In genomic region chr11:19697721-19698121, GRCh38 we compare ENCODE assay signal across 26 cellular contexts. TPM values are rescaled to one million over a fixed set of nuclear protein-coding genes. Genes with fewer than 3 reads are reported as not detected.
DNase-seq lines count a peak whose midpoint lies in the region; ATAC-seq, FAIRE-seq and TF ChIP-seq lines count a peak whose summit lies in the region.
"Had no signal": no experiment of that assay in that cellular context is flagged by ENCODE, and none has a peak within 500 bp of the region (broad histone marks: within the 10 kb centered on the region; RNA-seq: fewer than 3 reads in every experiment).

No MANE protein-coding gene starts in this region.

- no peak for DNase-seq in breast epithelium (ENCODE audit: low spot score in 2 of 2)
- DNase-seq in mammary epithelial cell, result no peak
- DNase-seq in Right ventricle myocardium superior, result no peak
- no peak for DNase-seq in type B pancreatic cell (ENCODE audit: extremely low spot score, unreplicated experiment)
- DNase-seq in H54 (ENCODE audit: insufficient read length, low spot score), result no peak
- DNase-seq in Peyer's patch, result no peak
- DNase-seq in pancreas, result no peak
- DNase-seq: activated CD8-positive, alpha-beta T cell treated with anti-CD3 and anti-CD28 coated beads, Interleukin-2, amount 10 ng/mL, durations not matched to agents 7 days and 5 days; activated T-cell treated with anti-CD3 and anti-CD28 coated beads, Interleukin-2, amount 50 U/mL, for 4 hours; left lung; NCI-H2171; stimulated activated CD4-positive, alpha-beta T cell treated with anti-CD3 and anti-CD28 coated beads, Interleukin-2, amount 100 ng/mL, for 48 hours; stimulated activated naive CD8-positive, alpha-beta T cell treated with anti-CD3 and anti-CD28 coated beads, Interleukin-15, amount 100 ng/mL, for 72 hours; T-helper 9 cell had no signal

- H3K4me3 Mint-ChIP-seq in type B pancreatic cell, result no peak overlapping the region
- H3K4me3 Mint-ChIP-seq: activated CD8-positive, alpha-beta T cell treated with anti-CD3 and anti-CD28 coated beads, Interleukin-2, amount 10 ng/mL, durations not matched to agents 7 days and 5 days; activated T-cell treated with anti-CD3 and anti-CD28 coated beads, Interleukin-2, amount 50 U/mL, for 4 hours; stimulated activated naive CD8-positive, alpha-beta T cell treated with anti-CD3 and anti-CD28 coated beads, Interleukin-15, amount 100 ng/mL, for 72 hours had no signal

- no peak overlapping the region for H3K4me2 ChIP-seq in mammary epithelial cell (ENCODE audit: insufficient read depth, low read depth, low read length)
- H3K4me2 ChIP-seq: BLaER1 treated with 17β-estradiol and CSF1 and Interleukin-3, amounts not matched to agents 10 nM and 100 nM had no signal

- H3K4me1 ChIP-seq in breast epithelium, result no peaks in the 10 kb centered on the region
- peaks cover 23% of the 10 kb centered on the region for H3K4me1 ChIP-seq in mammary epithelial cell (ENCODE audit: insufficient read depth, low read length)
- H3K4me1 ChIP-seq in muscle layer of colon (ENCODE audit: insufficient read depth, low read length), result peaks cover 50% of the 10 kb centered on the region
- no peaks in the 10 kb centered on the region for H3K4me1 ChIP-seq in Peyer's patch
- no peaks in the 10 kb centered on the region for H3K4me1 ChIP-seq in pancreas
- H3K4me1 ChIP-seq: BLaER1 treated with 17β-estradiol and CSF1 and Interleukin-3, amounts not matched to agents 10 nM and 100 nM; HAP-1; left lung had no signal

- no peaks in the 10 kb centered on the region for H3K36me3 Mint-ChIP-seq in type B pancreatic cell
- H3K36me3 Mint-ChIP-seq: activated naive CD4-positive, alpha-beta T cell treated with anti-CD3 and anti-CD28 coated beads, Interleukin-2, amount 50 U/mL, for 72 hours had no signal

- H3K79me2 ChIP-seq in mammary epithelial cell (ENCODE audit: insufficient read depth, low read length), result no peaks in the 10 kb centered on the region

- BruUV-seq in mammary epithelial cell (replicated peaks; lab: Mats Ljungman, UMichigan), result no TSS peak

- TF ChIP-seq CTCF in breast epithelium (IDR thresholded peaks at IDR 0.05) (no peak), mammary epithelial cell (conservative IDR thresholded peaks at IDR 0.05 in 1 of 2, IDR thresholded peaks at IDR 0.05 in 1 of 2; ENCODE audit: extremely low read depth in 1 of 2, insufficient read depth in 1 of 2, low read depth in 1 of 2, low read length in 2 of 2) (no peak), type B pancreatic cell (conservative IDR thresholded peaks at IDR 0.05) (no peak), Peyer's patch (IDR thresholded peaks at IDR 0.05) (no peak), pancreas (IDR thresholded peaks at IDR 0.05) (no peak)

- H3K9ac ChIP-seq in mammary epithelial cell (ENCODE audit: insufficient read depth, low read length) (no peak overlapping the region), muscle layer of colon (ENCODE audit: low read length) (no peak overlapping the region)
- H3K9ac ChIP-seq: BLaER1 treated with 17β-estradiol and CSF1 and Interleukin-3, amounts not matched to agents 10 nM and 100 nM had no signal

- in situ Hi-C loops in mammary epithelial cell (cut with MboI; ENCODE audit: low sequenced_read_pairs in 2 of 2), result no loop called here

- dilution Hi-C loops in mammary epithelial cell (cut with HindIII; ENCODE audit: low sequenced_read_pairs), result no loop called here

- no peak overlapping the region for H2AFZ ChIP-seq in mammary epithelial cell (ENCODE audit: low read depth, low read length)
- H2AFZ ChIP-seq: PC-9 had no signal

- no peaks in the 10 kb centered on the region for H3K9me3 Mint-ChIP-seq in type B pancreatic cell
- H3K9me3 Mint-ChIP-seq: activated T-cell treated with anti-CD3 and anti-CD28 coated beads, Interleukin-2, amount 50 U/mL, for 4 hours; stimulated activated naive CD8-positive, alpha-beta T cell treated with anti-CD3 and anti-CD28 coated beads, Interleukin-15, amount 100 ng/mL, for 72 hours had no signal

- FAIRE-seq in H54 (lab: Jason Lieb, UNC), result no peak
- no peak for FAIRE-seq in pancreas (lab: Jason Lieb, UNC)
- FAIRE-seq: A204.1, astrocyte, D721Med, endothelial cell of umbilical vein, G401.6, urothelium cell line had no signal

- WGBS in mammary epithelial cell (ENCODE audit: low coverage, missing lambda C conversion rate), result 33% methylated on average over 4 of the region's 4 CpGs
- WGBS in pancreas, 2 donors, result 77 to 81% methylated on average over 4 of the region's 4 CpGs

- TF ChIP-seq POLR2A in breast epithelium (IDR thresholded peaks at IDR 0.05) (no peak), H54 (IDR thresholded peaks at IDR 0.05; ENCODE audit: low read depth, low read length) (no peak), Peyer's patch (IDR thresholded peaks at IDR 0.05) (no peak)

- peak overlapping the region; percentile 30 for H3K27ac Mint-ChIP-seq in type B pancreatic cell
- H3K27ac Mint-ChIP-seq: activated CD8-positive, alpha-beta T cell treated with anti-CD3 and anti-CD28 coated beads, Interleukin-2, amount 10 ng/mL, durations not matched to agents 7 days and 5 days; activated naive CD4-positive, alpha-beta T cell treated with anti-CD3 and anti-CD28 coated beads, Interleukin-2, amount 50 U/mL, for 72 hours; stimulated activated naive CD8-positive, alpha-beta T cell treated with anti-CD3 and anti-CD28 coated beads, Interleukin-15, amount 100 ng/mL, for 72 hours had no signal

- no peak overlapping the region for H3K4me3 ChIP-seq in breast epithelium
- no peak overlapping the region for H3K4me3 ChIP-seq in mammary epithelial cell (replicated peaks in 1 of 3; ENCODE audit: insufficient read depth in 1 of 3, low read depth in 2 of 3, low read length in 3 of 3)
- no peak overlapping the region for H3K4me3 ChIP-seq in muscle layer of colon (ENCODE audit: low read depth in 1 of 2, low read length in 2 of 2)
- no peak overlapping the region for H3K4me3 ChIP-seq in Peyer's patch
- H3K4me3 ChIP-seq in pancreas, result no peak overlapping the region
- H3K4me3 ChIP-seq: BLaER1 treated with 17β-estradiol and CSF1 and Interleukin-3, amounts not matched to agents 10 nM and 100 nM; HAP-1; left lung; PC-9; SK-N-MC had no signal

- H3K9me3 ChIP-seq in breast epithelium (no peaks in the 10 kb centered on the region), mammary epithelial cell (replicated peaks; ENCODE audit: insufficient read depth, low read length) (no peaks in the 10 kb centered on the region), muscle layer of colon (ENCODE audit: low read length) (no peaks in the 10 kb centered on the region), Peyer's patch (no peaks in the 10 kb centered on the region), pancreas (no peaks in the 10 kb centered on the region)
- H3K9me3 ChIP-seq: BLaER1 treated with 17β-estradiol and CSF1 and Interleukin-3, amounts not matched to agents 10 nM and 100 nM; HAP-1; left lung had no signal

- H3K27ac ChIP-seq in breast epithelium, result peak overlapping the region; percentile 21 to 48
- H3K27ac ChIP-seq in mammary epithelial cell (ENCODE audit: insufficient read depth, low read depth, low read length), result no peak overlapping the region
- H3K27ac ChIP-seq in muscle layer of colon (ENCODE audit: low read depth, low read length), result peak overlapping the region; percentile 54
- no peak overlapping the region for H3K27ac ChIP-seq in Peyer's patch
- no peak overlapping the region for H3K27ac ChIP-seq in pancreas
- H3K27ac ChIP-seq: BLaER1 treated with 17β-estradiol and CSF1 and Interleukin-3, amounts not matched to agents 10 nM and 100 nM; left lung; PC-9; SK-N-MC had no signal

- H4K20me1 ChIP-seq in mammary epithelial cell (ENCODE audit: insufficient read depth, low read length), result no peaks in the 10 kb centered on the region
- H4K20me1 ChIP-seq: BLaER1 treated with 17β-estradiol and CSF1 and Interleukin-3, amounts not matched to agents 10 nM and 100 nM had no signal

- CTCF ChIA-PET in mammary epithelial cell (lab: Charles Lee; ENCODE audit: low non-redundant PET), result no interaction called here

- H3K36me3 ChIP-seq in breast epithelium (no peaks in the 10 kb centered on the region), mammary epithelial cell (ENCODE audit: insufficient read depth, low read length) (no peaks in the 10 kb centered on the region), muscle layer of colon (ENCODE audit: insufficient read depth, low read length) (no peaks in the 10 kb centered on the region), Peyer's patch (no peaks in the 10 kb centered on the region), pancreas (no peaks in the 10 kb centered on the region)
- H3K36me3 ChIP-seq: BLaER1 treated with 17β-estradiol and CSF1 and Interleukin-3, amounts not matched to agents 10 nM and 100 nM; HAP-1; left lung had no signal

- H3K27me3 ChIP-seq in breast epithelium (no peaks in the 10 kb centered on the region), mammary epithelial cell (ENCODE audit: insufficient read depth, low read length) (no peaks in the 10 kb centered on the region), muscle layer of colon (ENCODE audit: control insufficient read depth in 1 of 2, insufficient read depth in 2 of 2, low read length in 2 of 2) (no peaks in the 10 kb centered on the region), Peyer's patch (no peaks in the 10 kb centered on the region), pancreas (no peaks in the 10 kb centered on the region)
- H3K27me3 ChIP-seq: BLaER1 treated with 17β-estradiol and CSF1 and Interleukin-3, amounts not matched to agents 10 nM and 100 nM; left lung had no signal

- intact Hi-C loops in breast epithelium (cut with DNase I; ENCODE audit: low total_unique reads), result no loop called here
- intact Hi-C loops in mammary epithelial cell (cut with micrococcal nuclease), result no loop called here
- intact Hi-C loops in Right ventricle myocardium superior (cut with DNase I), result no loop called here
- intact Hi-C loops in pancreas (cut with DNase I), result no loop called here

- H3K4me1 Mint-ChIP-seq in type B pancreatic cell (ENCODE audit: unreplicated experiment), result peaks cover 33% of the 10 kb centered on the region
- H3K4me1 Mint-ChIP-seq: stimulated activated naive CD8-positive, alpha-beta T cell treated with anti-CD3 and anti-CD28 coated beads, Interleukin-15, amount 100 ng/mL, for 72 hours had no signal

- ATAC-seq in Right ventricle myocardium superior (ENCODE audit: poor library complexity) (peak; percentile 35), pancreas (no peak)
- ATAC-seq: activated CD8-positive, alpha-beta T cell treated with anti-CD3 and anti-CD28 coated beads, Interleukin-2, amount 10 ng/mL, durations not matched to agents 7 days and 5 days; activated naive CD4-positive, alpha-beta T cell treated with anti-CD3 and anti-CD28 coated beads, Interleukin-2, amount 50 U/mL, for 72 hours; activated T-cell treated with anti-CD3 and anti-CD28 coated beads, Interleukin-2, amount 50 U/mL, for 4 hours; left lung; stimulated activated naive CD8-positive, alpha-beta T cell treated with anti-CD3 and anti-CD28 coated beads, Interleukin-15, amount 100 ng/mL, for 72 hours had no signal

- H3K27me3 Mint-ChIP-seq in type B pancreatic cell, result no peaks in the 10 kb centered on the region

RNA-seq across cellular contexts. Expression of gene NAV2, which starts 14.9 kb away (rescaled TPM):
- 10 to 100 TPM; 28.2 to 61.8 (median 31.4) TPM for total RNA-seq in breast epithelium
- total RNA-seq in mammary epithelial cell, result 10 to 100 TPM; 38.4 to 46.2 TPM
- 11.0 TPM for polyA plus RNA-seq in mammary epithelial cell
- polyA minus RNA-seq in mammary epithelial cell, result 44.8 TPM
- 10.5 TPM for total RNA-seq in Right ventricle myocardium superior
- 34.3 and 54.2 TPM in 2 replicates for total RNA-seq in type B pancreatic cell (ENCODE audit: low replicate concordance)
- total RNA-seq in Peyer's patch, result 10 to 100 TPM in 3 of 4 donors, 1 to 10 TPM in 1; 6.0 to 48.7 (median 20.1) TPM
- total RNA-seq in pancreas, result 10 to 100 TPM; 11.5 to 26.9 (median 17.9) TPM
- polyA plus RNA-seq in pancreas, result 10 to 100 TPM in 1 of 2 donors, 1 to 10 TPM in 1; 5.8 to 10.7 TPM

Comparison
In these comparisons a context has a peak if more than half of its experiments do, and no peak if none do; other contexts are left out.
1. H3K27ac ChIP-seq: peak in breast epithelium (2 of 2) and muscle layer of colon (single experiment); none in mammary epithelial cell (single experiment), Peyer's patch (0 of 4) and pancreas (0 of 4).